Comparison of ENCODE assay signal across 19 cellular contexts in the genomic region with DNA sequence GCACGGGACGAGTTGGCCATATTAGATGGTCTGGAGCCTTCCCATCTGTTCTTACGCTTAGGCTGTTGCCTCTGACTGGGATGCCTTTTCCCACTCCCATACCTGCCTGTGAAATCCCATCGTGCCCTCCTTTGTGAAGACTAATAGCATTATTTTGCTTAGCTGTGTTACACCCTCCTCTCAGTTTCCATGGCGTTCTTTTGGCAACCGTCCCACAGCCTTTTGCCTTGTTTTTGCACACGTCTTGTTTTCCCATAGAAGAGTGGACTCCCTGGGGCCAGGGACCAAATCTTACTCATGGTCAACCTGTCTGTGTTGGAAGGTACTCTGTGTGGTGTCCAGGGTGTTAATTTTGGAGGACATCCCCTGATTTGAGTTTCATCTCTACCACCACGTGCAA.
DNase-seq lines count a peak whose midpoint lies in the region; ATAC-seq lines count a peak whose summit lies in the region.
"Had no signal": no experiment of that assay in that cellular context is flagged by ENCODE, and none has a peak within 500 bp of the region (broad histone marks: within the 10 kb centered on the region; RNA-seq: fewer than 3 reads in every experiment).

No MANE protein-coding gene starts in this region.

- H3K27me3 ChIP-seq in BLaER1 = no peaks in the 10 kb centered on the region
- H3K27me3 ChIP-seq: Peyer's patch had no signal

- H3K36me3 ChIP-seq in BLaER1 = no peaks in the 10 kb centered on the region
- H3K36me3 ChIP-seq: Peyer's patch had no signal

- DNase-seq in DMS53 (lab: John Stamatoyannopoulos, UW) (peak; percentile 28), DMS53 treated with DMSO at 0.1 percent for 48 hours (lab: John Stamatoyannopoulos, UW; ENCODE audit: unreplicated experiment) (no peak), NCI-H146 (lab: John Stamatoyannopoulos, UW) (peak; percentile 29), NCI-H748 treated with DMSO at 0.1 percent for 48 hours (lab: John Stamatoyannopoulos, UW) (peak; percentile 94), glomerular visceral epithelial cell (ENCODE audit: extremely low spot score) (no peak)
- no peak for DNase-seq in stimulated activated CD4-positive, alpha-beta T cell treated with anti-CD3 and anti-CD28 coated beads, Interleukin-2, amount 100 ng/mL, for 48 hours
- DNase-seq: C1 segment of cervical spinal cord, GDM1, GM23248, NCI-H1694 treated with DMSO at 0.1 percent for 48 hours, NCI-H2227 treated with DMSO at 0.1 percent for 48 hours, NCI-H526, Peyer's patch, Right ventricle myocardium superior had no signal

- H4K20me1 ChIP-seq in BLaER1 = no peaks in the 10 kb centered on the region

- ATAC-seq in GM18511 (IDR thresholded peaks at IDR 0.05; ENCODE audit: unreplicated experiment) = no peak
- ATAC-seq: GM12878, K562 had no signal

- no peak overlapping the region for H3K4me3 ChIP-seq in BLaER1
- H3K4me3 ChIP-seq: GM12878, GM23248, K562, Peyer's patch, SK-N-MC had no signal

- no peaks in the 10 kb centered on the region for H3K9me3 ChIP-seq in BLaER1
- H3K9me3 ChIP-seq: Peyer's patch had no signal

- peaks cover 30% of the 10 kb centered on the region for H3K4me1 ChIP-seq in BLaER1
- H3K4me1 ChIP-seq: Peyer's patch had no signal

- H3K9ac ChIP-seq in BLaER1 = no peak overlapping the region
- H3K9ac ChIP-seq: GM23248 had no signal

- peak overlapping the region; percentile 62 for H3K4me2 ChIP-seq in BLaER1

- H3K27ac ChIP-seq in BLaER1 = no peak overlapping the region
- H3K27ac ChIP-seq: GM23248, Peyer's patch, SK-N-MC had no signal

Comparison
In these comparisons a context has a peak if more than half of its experiments do, and no peak if none do; other contexts are left out.
1. DNase-seq: peak in DMS53 (single experiment), NCI-H146 (single experiment) and NCI-H748 treated with DMSO at 0.1 percent for 48 hours (single experiment); none in DMS53 treated with DMSO at 0.1 percent for 48 hours (single experiment), glomerular visceral epithelial cell (single experiment) and stimulated activated CD4-positive, alpha-beta T cell treated with anti-CD3 and anti-CD28 coated beads, Interleukin-2, amount 100 ng/mL, for 48 hours (0 of 2).